In genomic region chr1:115179397-115179835, GRCh38 we compare ENCODE assay signal across 1 cellular context.
TF ChIP-seq lines count a peak whose summit lies in the region.

No MANE protein-coding gene starts in this region.

TF ChIP-seq in K562, 482 proteins besides CTCF, POLR2A, EP300 and RAD21 (continued from another document and continues in another):
- 0 out of 4 replicates have a peak, but pooled peaks of 1 of the 2 experiments have one; percentile 48 for TF ChIP-seq ZNF318 (IDR thresholded peaks at IDR 0.05; ENCODE audit: borderline replicate concordance in 1 of 2, low read depth in 1 of 2)
- no peak for TF ChIP-seq KLF13 (tag; IDR thresholded peaks at IDR 0.05; ENCODE audit: borderline replicate concordance, low read depth)
- TF ChIP-seq, protein P1, sequence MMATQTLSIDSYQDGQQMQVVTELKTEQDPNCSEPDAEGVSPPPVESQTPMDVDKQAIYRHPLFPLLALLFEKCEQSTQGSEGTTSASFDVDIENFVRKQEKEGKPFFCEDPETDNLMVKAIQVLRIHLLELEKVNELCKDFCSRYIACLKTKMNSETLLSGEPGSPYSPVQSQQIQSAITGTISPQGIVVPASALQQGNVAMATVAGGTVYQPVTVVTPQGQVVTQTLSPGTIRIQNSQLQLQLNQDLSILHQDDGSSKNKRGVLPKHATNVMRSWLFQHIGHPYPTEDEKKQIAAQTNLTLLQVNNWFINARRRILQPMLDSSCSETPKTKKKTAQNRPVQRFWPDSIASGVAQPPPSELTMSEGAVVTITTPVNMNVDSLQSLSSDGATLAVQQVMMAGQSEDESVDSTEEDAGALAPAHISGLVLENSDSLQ (IDR thresholded peaks at IDR 0.05) = peak; percentile 84
- TF ChIP-seq KHSRP (IDR thresholded peaks at IDR 0.05) = no peak
- TF ChIP-seq MYNN (IDR thresholded peaks at IDR 0.05) = peak; percentile 44; the same call in 1 of the 2 replicates
- no peak for TF ChIP-seq MYNN (CRISPR knock-in tag; IDR thresholded peaks at IDR 0.05)
- TF ChIP-seq, protein P2, sequence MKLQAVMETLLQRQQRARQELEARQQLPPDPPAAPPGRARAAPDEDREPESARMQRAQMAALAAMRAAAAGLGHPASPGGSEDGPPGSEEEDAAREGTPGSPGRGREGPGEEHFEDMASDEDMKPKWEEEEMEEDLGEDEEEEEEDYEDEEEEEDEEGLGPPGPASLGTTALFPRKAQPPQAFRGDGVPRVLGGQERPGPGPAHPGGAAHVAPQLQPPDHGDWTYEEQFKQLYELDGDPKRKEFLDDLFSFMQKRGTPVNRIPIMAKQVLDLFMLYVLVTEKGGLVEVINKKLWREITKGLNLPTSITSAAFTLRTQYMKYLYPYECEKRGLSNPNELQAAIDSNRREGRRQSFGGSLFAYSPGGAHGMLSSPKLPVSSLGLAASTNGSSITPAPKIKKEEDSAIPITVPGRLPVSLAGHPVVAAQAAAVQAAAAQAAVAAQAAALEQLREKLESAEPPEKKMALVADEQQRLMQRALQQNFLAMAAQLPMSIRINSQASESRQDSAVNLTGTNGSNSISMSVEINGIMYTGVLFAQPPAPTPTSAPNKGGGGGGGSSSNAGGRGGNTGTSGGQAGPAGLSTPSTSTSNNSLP (IDR thresholded peaks at IDR 0.05; ENCODE audit: borderline replicate concordance, low read depth, low read length) = no peak
- peak; percentile 71 for TF ChIP-seq SMARCA4 (IDR thresholded peaks at IDR 0.05)
- 0 out of 4 replicates have a peak, but pooled peaks of 1 of the 2 experiments have one; percentile 20 for TF ChIP-seq RCOR1 (IDR thresholded peaks at IDR 0.05; ENCODE audit: borderline replicate concordance in 1 of 2, low read depth in 2 of 2, low read length in 2 of 2)
- peak; percentile 46 for TF ChIP-seq NFE2 (IDR thresholded peaks at IDR 0.05; ENCODE audit: low read depth)
- peak; percentile 48 for TF ChIP-seq TAL1 (IDR thresholded peaks at IDR 0.05)
- TF ChIP-seq ARID2 (IDR thresholded peaks at IDR 0.05) = no peak
- TF ChIP-seq IFI16 (CRISPR knock-in tag; IDR thresholded peaks at IDR 0.05) = no peak
- 0 out of 2 replicates have a peak, but pooled peaks have one; percentile 19 for TF ChIP-seq ZNF583 (CRISPR knock-in tag; IDR thresholded peaks at IDR 0.05)
- TF ChIP-seq GABPB1 (CRISPR knock-in tag; IDR thresholded peaks at IDR 0.05) = no peak
- no peak for TF ChIP-seq PRPF4 (IDR thresholded peaks at IDR 0.05; ENCODE audit: insufficient read depth, low read depth, low read length, poor library complexity, severe bottlenecking)
- TF ChIP-seq, protein P3, sequence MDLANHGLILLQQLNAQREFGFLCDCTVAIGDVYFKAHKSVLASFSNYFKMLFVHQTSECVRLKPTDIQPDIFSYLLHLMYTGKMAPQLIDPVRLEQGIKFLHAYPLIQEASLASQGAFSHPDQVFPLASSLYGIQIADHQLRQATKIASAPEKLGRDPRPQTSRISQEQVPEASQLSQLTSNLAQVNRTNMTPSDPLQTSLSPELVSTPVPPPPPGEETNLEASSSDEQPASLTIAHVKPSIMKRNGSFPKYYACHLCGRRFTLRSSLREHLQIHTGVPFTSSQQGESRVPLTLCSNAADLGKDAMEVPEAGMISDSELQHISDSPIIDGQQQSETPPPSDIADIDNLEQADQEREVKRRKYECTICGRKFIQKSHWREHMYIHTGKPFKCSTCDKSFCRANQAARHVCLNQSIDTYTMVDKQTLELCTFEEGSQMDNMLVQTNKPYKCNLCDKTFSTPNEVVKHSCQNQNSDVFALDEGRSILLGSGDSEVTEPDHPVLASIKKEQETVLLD (IDR thresholded peaks at IDR 0.05) = peak; percentile 73; the same call in 1 of the 2 replicates
- TF ChIP-seq SMARCC2 (IDR thresholded peaks at IDR 0.05; ENCODE audit: low read depth) = peak; percentile 68; the same call in 1 of the 2 replicates
- peak in 1 of 3 experiments; percentile 10 for TF ChIP-seq YY1 (IDR thresholded peaks at IDR 0.05; ENCODE audit: borderline replicate concordance in 1 of 3, control insufficient read depth in 1 of 3, extremely low read depth in 1 of 3, insufficient read depth in 3 of 3, insufficient read length in 1 of 3, insufficient replicate concordance in 2 of 3, low read depth in 1 of 3, low read length in 2 of 3)
- TF ChIP-seq HMGXB4 (CRISPR knock-in tag; IDR thresholded peaks at IDR 0.05) = no peak
- TF ChIP-seq MTF1 (CRISPR knock-in tag; IDR thresholded peaks at IDR 0.05; ENCODE audit: borderline replicate concordance) = no peak
- peak; percentile 14; the same call in 1 of the 2 replicates for TF ChIP-seq CREB1 (IDR thresholded peaks at IDR 0.05)
- peak; percentile 34; the same call in 1 of the 2 replicates for TF ChIP-seq CREB1 (CRISPR knock-in tag; IDR thresholded peaks at IDR 0.05)
- peak; percentile 81 for TF ChIP-seq TCF3 (CRISPR knock-in tag; IDR thresholded peaks at IDR 0.05)
- TF ChIP-seq MEIS2 (IDR thresholded peaks at IDR 0.05; ENCODE audit: partially characterized antibody) = peak; percentile 34
- TF ChIP-seq CREM (IDR thresholded peaks at IDR 0.05; ENCODE audit: low read depth) = peak; percentile 41
- TF ChIP-seq MBD2 (IDR thresholded peaks at IDR 0.05; ENCODE audit: borderline replicate concordance, low read depth) = peak; percentile 42; the same call in 1 of the 2 replicates
- TF ChIP-seq XRCC5 (IDR thresholded peaks at IDR 0.05; ENCODE audit: low read depth, low read length) = no peak
- no peak for TF ChIP-seq ZC3H8 (IDR thresholded peaks at IDR 0.05)
- TF ChIP-seq, protein P4, sequence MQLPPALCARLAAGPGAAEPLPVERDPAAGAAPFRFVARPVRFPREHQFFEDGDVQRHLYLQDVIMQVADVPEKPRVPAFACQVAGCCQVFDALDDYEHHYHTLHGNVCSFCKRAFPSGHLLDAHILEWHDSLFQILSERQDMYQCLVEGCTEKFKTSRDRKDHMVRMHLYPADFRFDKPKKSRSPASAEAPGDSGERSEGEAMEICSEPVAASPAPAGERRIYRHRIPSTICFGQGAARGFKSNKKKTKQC (CRISPR knock-in tag; IDR thresholded peaks at IDR 0.05) = no peak
- no peak for TF ChIP-seq RB1 (IDR thresholded peaks at IDR 0.05; ENCODE audit: low read depth)
- 0 out of 2 replicates have a peak, but pooled peaks have one; percentile 19 for TF ChIP-seq CHD2 (IDR thresholded peaks at IDR 0.05; ENCODE audit: low read depth, low read length)
- TF ChIP-seq, protein P5, sequence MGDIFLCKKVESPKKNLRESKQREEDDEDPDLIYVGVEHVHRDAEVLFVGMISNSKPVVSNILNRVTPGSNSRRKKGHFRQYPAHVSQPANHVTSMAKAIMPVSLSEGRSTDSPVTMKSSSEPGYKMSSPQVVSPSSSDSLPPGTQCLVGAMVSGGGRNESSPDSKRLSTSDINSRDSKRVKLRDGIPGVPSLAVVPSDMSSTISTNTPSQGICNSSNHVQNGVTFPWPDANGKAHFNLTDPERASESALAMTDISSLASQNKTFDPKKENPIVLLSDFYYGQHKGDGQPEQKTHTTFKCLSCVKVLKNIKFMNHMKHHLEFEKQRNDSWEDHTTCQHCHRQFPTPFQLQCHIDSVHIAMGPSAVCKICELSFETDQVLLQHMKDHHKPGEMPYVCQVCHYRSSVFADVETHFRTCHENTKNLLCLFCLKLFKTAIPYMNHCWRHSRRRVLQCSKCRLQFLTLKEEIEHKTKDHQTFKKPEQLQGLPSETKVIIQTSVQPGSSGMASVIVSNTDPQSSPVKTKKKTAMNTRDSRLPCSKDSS (IDR thresholded peaks at IDR 0.05; ENCODE audit: low read depth, partially characterized antibody) = no peak
- TF ChIP-seq C11orf30 (IDR thresholded peaks at IDR 0.05; ENCODE audit: low read depth) = peak; percentile 96
- TF ChIP-seq HDAC1 (IDR thresholded peaks at IDR 0.05) = peak in 1 of 2 experiments; percentile 56; a peak in 2 of 4 replicates
- TF ChIP-seq ZNF740 (CRISPR knock-in tag; IDR thresholded peaks at IDR 0.05) = no peak
- TF ChIP-seq ZNF740 (tag; IDR thresholded peaks at IDR 0.05) = no peak
- no peak for TF ChIP-seq ZFP91 (CRISPR knock-in tag; IDR thresholded peaks at IDR 0.05)
- TF ChIP-seq EGR1 (conservative IDR thresholded peaks at IDR 0.05) = peak; percentile 79
- peak; percentile 96 for TF ChIP-seq BHLHE40 (IDR thresholded peaks at IDR 0.05; ENCODE audit: low read length)
- no peak for TF ChIP-seq RBM34 (IDR thresholded peaks at IDR 0.05; ENCODE audit: borderline replicate concordance, insufficient read depth, low read length)
